Comparison of ENCODE assay signal across 14 cellular contexts in genomic region chrX:120790552-120790951, GRCh38.
A peak's percentile ranks its signal among the peaks of the same experiment; 100 is the strongest.
DNase-seq lines count a peak whose midpoint lies in the region; ATAC-seq and TF ChIP-seq lines count a peak whose summit lies in the region.
"Had no signal": no experiment of that assay in that cellular context is flagged by ENCODE, and none has a peak within 500 bp of the region (broad histone marks: within the 10 kb centered on the region; RNA-seq: fewer than 3 reads in every experiment).

No MANE protein-coding gene starts in this region.

- in situ Hi-C loops in GM23248 (cut with MboI), result no loop called here

- H2AFZ ChIP-seq in GM23248 (peak overlapping the region; percentile 54; the same call in 1 of the 2 replicates), neural progenitor cell (replicated peaks) (peak overlapping the region; percentile 29)

- H3K27ac ChIP-seq in GM23248 (no peak overlapping the region), neural progenitor cell (no peak overlapping the region)
- H3K27ac ChIP-seq: sigmoid colon, SK-N-MC had no signal

- H3K36me3 Mint-ChIP-seq in activated T-cell treated with anti-CD3 and anti-CD28 coated beads, Interleukin-2, amount 50 U/mL, for 24 hours (ENCODE audit: low read depth), result no peaks in the 10 kb centered on the region
- H3K36me3 Mint-ChIP-seq in T-helper 2 cell treated with Interferon-gamma antibody and Interleukin-4, amounts not matched to agents 5 μg/mL and 100 μg/mL, for 36 hours (ENCODE audit: low read depth), result no peaks in the 10 kb centered on the region
- no peaks in the 10 kb centered on the region for H3K36me3 Mint-ChIP-seq in neural progenitor cell

- H3K4me1 Mint-ChIP-seq in activated T-cell treated with anti-CD3 and anti-CD28 coated beads, Interleukin-2, amount 50 U/mL, for 24 hours (ENCODE audit: low read depth), result peaks cover 24% of the 10 kb centered on the region
- H3K4me1 Mint-ChIP-seq in T-helper 2 cell treated with Interferon-gamma antibody and Interleukin-4, amounts not matched to agents 5 μg/mL and 100 μg/mL, for 36 hours (ENCODE audit: low read depth), result peaks cover 17% of the 10 kb centered on the region
- peaks cover 13% of the 10 kb centered on the region for H3K4me1 Mint-ChIP-seq in neural progenitor cell
- H3K4me1 Mint-ChIP-seq in stimulated activated naive CD8-positive, alpha-beta T cell treated with anti-CD3 and anti-CD28 coated beads, Interleukin-15, amount 100 ng/mL, for 72 hours, result no peaks in the 10 kb centered on the region

- H3K27me3 ChIP-seq in GM23248 (replicated peaks; ENCODE audit: insufficient read depth), result no peaks in the 10 kb centered on the region
- peaks cover 31% of the 10 kb centered on the region for H3K27me3 ChIP-seq in neural progenitor cell
- H3K27me3 ChIP-seq: sigmoid colon had no signal

- H3K36me3 ChIP-seq in GM23248 (ENCODE audit: low read depth) (no peaks in the 10 kb centered on the region), neural progenitor cell (no peaks in the 10 kb centered on the region)
- H3K36me3 ChIP-seq: sigmoid colon had no signal

- H3K9ac ChIP-seq in GM23248 (no peak overlapping the region), neural progenitor cell (no peak overlapping the region)

- no peak for ATAC-seq in stimulated activated naive CD8-positive, alpha-beta T cell treated with anti-CD3 and anti-CD28 coated beads, Interleukin-15, amount 100 ng/mL, for 72 hours

- H3K79me2 ChIP-seq in GM23248 (ENCODE audit: insufficient read depth) (no peaks in the 10 kb centered on the region), neural progenitor cell (ENCODE audit: low read depth) (no peaks in the 10 kb centered on the region)

- H3K27me3 Mint-ChIP-seq in activated T-cell treated with anti-CD3 and anti-CD28 coated beads, Interleukin-2, amount 50 U/mL, for 24 hours, result peaks cover 5% of the 10 kb centered on the region
- H3K27me3 Mint-ChIP-seq in T-helper 2 cell treated with Interferon-gamma antibody and Interleukin-4, amounts not matched to agents 5 μg/mL and 100 μg/mL, for 36 hours (ENCODE audit: low read depth), result no peaks in the 10 kb centered on the region
- peaks cover 2% of the 10 kb centered on the region for H3K27me3 Mint-ChIP-seq in neural progenitor cell (ENCODE audit: insufficient read depth, low read depth)
- H3K27me3 Mint-ChIP-seq in stimulated activated naive CD8-positive, alpha-beta T cell treated with anti-CD3 and anti-CD28 coated beads, Interleukin-15, amount 100 ng/mL, for 72 hours, result no peaks in the 10 kb centered on the region
- H3K27me3 Mint-ChIP-seq: stimulated activated naive CD8-positive, alpha-beta T cell treated with anti-CD3 and anti-CD28 coated beads, Interleukin-15, Interleukin-2, amounts not matched to agents 100 ng/mL and 50 ng/mL, for 24 hours had no signal

- H3K4me3 Mint-ChIP-seq in activated T-cell treated with anti-CD3 and anti-CD28 coated beads, Interleukin-2, amount 50 U/mL, for 24 hours, result peak overlapping the region; percentile 35
- peak overlapping the region; percentile 65 for H3K4me3 Mint-ChIP-seq in T-helper 2 cell treated with Interferon-gamma antibody and Interleukin-4, amounts not matched to agents 5 μg/mL and 100 μg/mL, for 36 hours
- no peak overlapping the region for H3K4me3 Mint-ChIP-seq in neural progenitor cell
- H3K4me3 Mint-ChIP-seq in stimulated activated naive CD8-positive, alpha-beta T cell treated with anti-CD3 and anti-CD28 coated beads, Interleukin-15, amount 100 ng/mL, for 72 hours, result no peak overlapping the region
- H3K4me3 Mint-ChIP-seq: effector memory CD8-positive, alpha-beta T cell; stimulated activated naive CD8-positive, alpha-beta T cell treated with anti-CD3 and anti-CD28 coated beads, Interleukin-15, Interleukin-2, amounts not matched to agents 100 ng/mL and 50 ng/mL, for 24 hours had no signal

- TF ChIP-seq CTCF in neural progenitor cell (IDR thresholded peaks at IDR 0.05), result no peak

- 75 to 78% methylated on average over 4 of the region's 4 CpGs for WGBS in GM23248 (ENCODE audit: low coverage in 1 of 2, low lambda C conversion rate in 2 of 2, missing lambda C conversion rate in 2 of 2), 2 experiments

- DNase-seq in activated T-cell treated with anti-CD3 and anti-CD28 coated beads, Interleukin-2, amount 50 U/mL, for 24 hours, result no peak
- no peak for DNase-seq in activated T-cell treated with anti-CD3 and anti-CD28 coated beads for 4 hours
- no peak for DNase-seq in GM23248
- DNase-seq in T-helper 2 cell treated with Interferon-gamma antibody and Interleukin-4, amounts not matched to agents 5 μg/mL and 100 μg/mL, for 36 hours (ENCODE audit: low spot score), result peak; percentile 3
- no peak for DNase-seq in neural progenitor cell (ENCODE audit: low spot score)
- no peak for DNase-seq in NCI-H510A (lab: John Stamatoyannopoulos, UW)
- no peak for DNase-seq in HUDEP-2 (lab: John Stamatoyannopoulos, UW; ENCODE audit: unreplicated experiment in 76 of 76)
- DNase-seq in stimulated activated naive CD8-positive, alpha-beta T cell treated with anti-CD3 and anti-CD28 coated beads, Interleukin-15, amount 100 ng/mL, for 72 hours, result no peak
- DNase-seq: glutamatergic neuron had no signal

- H3K4me2 ChIP-seq in GM23248 (ENCODE audit: unreplicated experiment) (peak overlapping the region; percentile 42), neural progenitor cell (no peak overlapping the region)

- no peak overlapping the region for H3K4me3 ChIP-seq in GM23248
- H3K4me3 ChIP-seq in neural progenitor cell, result no peak overlapping the region
- H3K4me3 ChIP-seq: K562, sigmoid colon, SK-N-MC had no signal

- H4K20me1 ChIP-seq in GM23248 (ENCODE audit: insufficient read depth) (no peaks in the 10 kb centered on the region), neural progenitor cell (ENCODE audit: low read depth) (no peaks in the 10 kb centered on the region)

- H3K9me3 ChIP-seq in GM23248 (ENCODE audit: low read depth), result no peaks in the 10 kb centered on the region
- no peaks in the 10 kb centered on the region for H3K9me3 ChIP-seq in neural progenitor cell (ENCODE audit: low read depth)
- H3K9me3 ChIP-seq: sigmoid colon had no signal

- H3K9me2 ChIP-seq in GM23248 (ENCODE audit: insufficient read depth), result no peaks in the 10 kb centered on the region

- H3K27ac Mint-ChIP-seq in activated T-cell treated with anti-CD3 and anti-CD28 coated beads, Interleukin-2, amount 50 U/mL, for 24 hours, result peak overlapping the region; percentile 81
- H3K27ac Mint-ChIP-seq in T-helper 2 cell treated with Interferon-gamma antibody and Interleukin-4, amounts not matched to agents 5 μg/mL and 100 μg/mL, for 36 hours, result peak overlapping the region; percentile 87
- H3K27ac Mint-ChIP-seq in neural progenitor cell, result no peak overlapping the region
- H3K27ac Mint-ChIP-seq in stimulated activated naive CD8-positive, alpha-beta T cell treated with anti-CD3 and anti-CD28 coated beads, Interleukin-15, amount 100 ng/mL, for 72 hours, result no peak overlapping the region
- H3K27ac Mint-ChIP-seq: effector memory CD8-positive, alpha-beta T cell; stimulated activated naive CD8-positive, alpha-beta T cell treated with anti-CD3 and anti-CD28 coated beads, Interleukin-15, Interleukin-2, amounts not matched to agents 100 ng/mL and 50 ng/mL, for 24 hours had no signal

- peaks cover 24% of the 10 kb centered on the region for H3K4me1 ChIP-seq in GM23248 (ENCODE audit: insufficient read depth)
- no peaks in the 10 kb centered on the region for H3K4me1 ChIP-seq in neural progenitor cell
- H3K4me1 ChIP-seq: sigmoid colon had no signal

- H3F3A ChIP-seq in GM23248 (ENCODE audit: insufficient read depth), result peaks cover 8% of the 10 kb centered on the region
- no peaks in the 10 kb centered on the region for H3F3A ChIP-seq in neural progenitor cell (ENCODE audit: low read depth)

- no peaks in the 10 kb centered on the region for H3K9me3 Mint-ChIP-seq in activated T-cell treated with anti-CD3 and anti-CD28 coated beads, Interleukin-2, amount 50 U/mL, for 24 hours
- no peaks in the 10 kb centered on the region for H3K9me3 Mint-ChIP-seq in T-helper 2 cell treated with Interferon-gamma antibody and Interleukin-4, amounts not matched to agents 5 μg/mL and 100 μg/mL, for 36 hours
- H3K9me3 Mint-ChIP-seq in neural progenitor cell, result no peaks in the 10 kb centered on the region
- no peaks in the 10 kb centered on the region for H3K9me3 Mint-ChIP-seq in stimulated activated naive CD8-positive, alpha-beta T cell treated with anti-CD3 and anti-CD28 coated beads, Interleukin-15, amount 100 ng/mL, for 72 hours
- H3K9me3 Mint-ChIP-seq: effector memory CD8-positive, alpha-beta T cell; stimulated activated naive CD8-positive, alpha-beta T cell treated with anti-CD3 and anti-CD28 coated beads, Interleukin-15, Interleukin-2, amounts not matched to agents 100 ng/mL and 50 ng/mL, for 24 hours had no signal

Comparison
In these comparisons a context has a peak if more than half of its experiments do, and no peak if none do; other contexts are left out.
1. H3K27ac Mint-ChIP-seq: peak in activated T-cell treated with anti-CD3 and anti-CD28 coated beads, Interleukin-2, amount 50 U/mL, for 24 hours (single experiment) and T-helper 2 cell treated with Interferon-gamma antibody and Interleukin-4, amounts not matched to agents 5 μg/mL and 100 μg/mL, for 36 hours (single experiment); none in neural progenitor cell (single experiment) and stimulated activated naive CD8-positive, alpha-beta T cell treated with anti-CD3 and anti-CD28 coated beads, Interleukin-15, amount 100 ng/mL, for 72 hours (0 of 2).
2. H3K4me3 Mint-ChIP-seq: peak in activated T-cell treated with anti-CD3 and anti-CD28 coated beads, Interleukin-2, amount 50 U/mL, for 24 hours (single experiment) and T-helper 2 cell treated with Interferon-gamma antibody and Interleukin-4, amounts not matched to agents 5 μg/mL and 100 μg/mL, for 36 hours (single experiment); none in neural progenitor cell (single experiment) and stimulated activated naive CD8-positive, alpha-beta T cell treated with anti-CD3 and anti-CD28 coated beads, Interleukin-15, amount 100 ng/mL, for 72 hours (0 of 2).